15 cellular contexts compared by ENCODE assay signal in genomic region chr12:107783406-107784376, GRCh38. TPM values are rescaled to one million over a fixed set of nuclear protein-coding genes. Genes with fewer than 3 reads are reported as not detected.
DNase-seq lines count a peak whose midpoint lies in the region; ATAC-seq and TF ChIP-seq lines count a peak whose summit lies in the region.
"Had no signal": no experiment of that assay in that cellular context is flagged by ENCODE, and none has a peak within 500 bp of the region (broad histone marks: within the 10 kb centered on the region; RNA-seq: fewer than 3 reads in every experiment).

No MANE protein-coding gene starts in this region.

- H3K4me3 Mint-ChIP-seq in activated T-helper 1 cell treated with anti-CD3 and anti-CD28 coated beads, Interleukin-12 subunit alpha, Interleukin-12 subunit beta, Interleukin-2, Interleukin-4 antibody, amounts not matched to agents 30 ng/mL and 10 ng/mL and 1 ng/mL, durations not matched to agents 14 hours and 24 hours and 36 hours = no peak overlapping the region
- H3K4me3 Mint-ChIP-seq: HFFc6 had no signal

- intact Hi-C loops in left cardiac atrium (cut with DNase I) = no loop called here
- intact Hi-C loops in activated T-helper 1 cell treated with anti-CD3 and anti-CD28 coated beads, Interleukin-12 subunit alpha, Interleukin-12 subunit beta, Interleukin-2, Interleukin-4 antibody, amounts not matched to agents 30 ng/mL and 10 ng/mL and 1 ng/mL, durations not matched to agents 14 hours and 24 hours and 36 hours (cut with micrococcal nuclease) = no loop called here

- TF ChIP-seq POLR2A in NB4 (IDR thresholded peaks at IDR 0.05; ENCODE audit: extremely low read depth, insufficient read length) = no peak

- H3K36me3 ChIP-seq in right atrium auricular region = no peaks in the 10 kb centered on the region
- H3K36me3 ChIP-seq: lower lobe of right lung, vagina had no signal

- peaks cover 24% of the 10 kb centered on the region for H3K27me3 Mint-ChIP-seq in activated T-helper 1 cell treated with anti-CD3 and anti-CD28 coated beads, Interleukin-12 subunit alpha, Interleukin-12 subunit beta, Interleukin-2, Interleukin-4 antibody, amounts not matched to agents 30 ng/mL and 10 ng/mL and 1 ng/mL, durations not matched to agents 14 hours and 24 hours and 36 hours (ENCODE audit: insufficient read depth)

- no peaks in the 10 kb centered on the region for H3K9me3 Mint-ChIP-seq in activated T-helper 1 cell treated with anti-CD3 and anti-CD28 coated beads, Interleukin-12 subunit alpha, Interleukin-12 subunit beta, Interleukin-2, Interleukin-4 antibody, amounts not matched to agents 30 ng/mL and 10 ng/mL and 1 ng/mL, durations not matched to agents 14 hours and 24 hours and 36 hours
- H3K9me3 Mint-ChIP-seq: HFFc6 had no signal

- H3K27me3 ChIP-seq in right atrium auricular region = no peaks in the 10 kb centered on the region
- H3K27me3 ChIP-seq: vagina had no signal

- peaks cover 12% of the 10 kb centered on the region for H3K4me1 Mint-ChIP-seq in activated T-helper 1 cell treated with anti-CD3 and anti-CD28 coated beads, Interleukin-12 subunit alpha, Interleukin-12 subunit beta, Interleukin-2, Interleukin-4 antibody, amounts not matched to agents 30 ng/mL and 10 ng/mL and 1 ng/mL, durations not matched to agents 14 hours and 24 hours and 36 hours (ENCODE audit: low read depth)

- DNase-seq in GDM1 (lab: John Stamatoyannopoulos, UW) (peak; percentile 26), NB4 (ENCODE audit: low read depth) (peak; percentile 24), left cardiac atrium (no peak), NCI-H2081 treated with DMSO at 0.1 percent for 48 hours (lab: John Stamatoyannopoulos, UW) (no peak), right atrium auricular region (ENCODE audit: low spot score) (no peak)
- no peak for DNase-seq in activated T-helper 1 cell treated with anti-CD3 and anti-CD28 coated beads, Interleukin-12 subunit alpha, Interleukin-12 subunit beta, Interleukin-2, Interleukin-4 antibody, amounts not matched to agents 30 ng/mL and 10 ng/mL and 1 ng/mL, durations not matched to agents 14 hours and 24 hours and 36 hours (ENCODE audit: low spot score)
- DNase-seq: activated effector memory CD4-positive, alpha-beta T cell treated with anti-CD3 and anti-CD28 coated beads, Interleukin-2, amount 50 U/mL, for 16 hours; HFFc6; lower lobe of right lung; NCI-H1105; retina had no signal

- H3K9me3 ChIP-seq in right atrium auricular region = no peaks in the 10 kb centered on the region
- H3K9me3 ChIP-seq: lower lobe of right lung, vagina had no signal

- H3K27ac ChIP-seq in right atrium auricular region = no peak overlapping the region
- H3K27ac ChIP-seq: lower lobe of right lung, vagina, VCaP had no signal

- ATAC-seq in GM19452 (IDR thresholded peaks at IDR 0.05; ENCODE audit: unreplicated experiment) = peak; percentile 60
- peak; percentile 53 for ATAC-seq in HG03045 (IDR thresholded peaks at IDR 0.05; ENCODE audit: unreplicated experiment)
- no peak for ATAC-seq in left cardiac atrium
- ATAC-seq: lower lobe of right lung had no signal

- no peaks in the 10 kb centered on the region for H3K36me3 Mint-ChIP-seq in activated T-helper 1 cell treated with anti-CD3 and anti-CD28 coated beads, Interleukin-12 subunit alpha, Interleukin-12 subunit beta, Interleukin-2, Interleukin-4 antibody, amounts not matched to agents 30 ng/mL and 10 ng/mL and 1 ng/mL, durations not matched to agents 14 hours and 24 hours and 36 hours (ENCODE audit: low read depth)

- H3K27ac Mint-ChIP-seq in activated T-helper 1 cell treated with anti-CD3 and anti-CD28 coated beads, Interleukin-12 subunit alpha, Interleukin-12 subunit beta, Interleukin-2, Interleukin-4 antibody, amounts not matched to agents 30 ng/mL and 10 ng/mL and 1 ng/mL, durations not matched to agents 14 hours and 24 hours and 36 hours = no peak overlapping the region
- H3K27ac Mint-ChIP-seq: HFFc6 had no signal

- H3K4me1 ChIP-seq in right atrium auricular region = no peaks in the 10 kb centered on the region
- H3K4me1 ChIP-seq: lower lobe of right lung, vagina had no signal

- H3K4me3 ChIP-seq in NB4 (ENCODE audit: low read depth, low read length) (no peak overlapping the region), right atrium auricular region (no peak overlapping the region)
- H3K4me3 ChIP-seq: lower lobe of right lung, vagina had no signal

- TF ChIP-seq CTCF in NB4 (IDR thresholded peaks at IDR 0.05; ENCODE audit: low read depth, low read length) = no peak
- TF ChIP-seq CTCF in right atrium auricular region (IDR thresholded peaks at IDR 0.05) = no peak

RNA-seq across cellular contexts. Expression of gene ASCL4, which starts 9.2 kb away (rescaled TPM):
- total RNA-seq in left cardiac atrium (under 1 TPM in 1 of 2 donors, not detected in 1; 0.09 TPM), right atrium auricular region (not detected)
- not detected in 2 replicates for total RNA-seq in activated T-helper 1 cell treated with anti-CD3 and anti-CD28 coated beads, Interleukin-12 subunit alpha, Interleukin-12 subunit beta, Interleukin-2, Interleukin-4 antibody, amounts not matched to agents 30 ng/mL and 10 ng/mL and 1 ng/mL, durations not matched to agents 14 hours and 24 hours and 36 hours
- total RNA-seq: HFFc6, lower lobe of right lung, vagina had no signal

RNA-seq across cellular contexts. Expression of gene PRDM4, which starts 22.8 kb away (rescaled TPM):
- total RNA-seq in left cardiac atrium (10 to 100 TPM; 14.0 to 14.8 TPM), right atrium auricular region (10 to 100 TPM; 10.2 to 21.0 TPM)
- total RNA-seq in activated T-helper 1 cell treated with anti-CD3 and anti-CD28 coated beads, Interleukin-12 subunit alpha, Interleukin-12 subunit beta, Interleukin-2, Interleukin-4 antibody, amounts not matched to agents 30 ng/mL and 10 ng/mL and 1 ng/mL, durations not matched to agents 14 hours and 24 hours and 36 hours = 28.1 and 30.2 TPM in 2 replicates

Comparison
In these comparisons a context has a peak if more than half of its experiments do, and no peak if none do; other contexts are left out.
1. DNase-seq: peak in GDM1 (single experiment) and NB4 (single experiment); none in left cardiac atrium (single experiment), activated T-helper 1 cell treated with anti-CD3 and anti-CD28 coated beads, Interleukin-12 subunit alpha, Interleukin-12 subunit beta, Interleukin-2, Interleukin-4 antibody, amounts not matched to agents 30 ng/mL and 10 ng/mL and 1 ng/mL, durations not matched to agents 14 hours and 24 hours and 36 hours (single experiment), NCI-H2081 treated with DMSO at 0.1 percent for 48 hours (single experiment) and right atrium auricular region (single experiment).
2. ATAC-seq: peak in GM19452 (single experiment) and HG03045 (single experiment); none in left cardiac atrium (0 of 2).